Comparison of ENCODE assay signal across 29 cellular contexts in the genomic region with DNA sequence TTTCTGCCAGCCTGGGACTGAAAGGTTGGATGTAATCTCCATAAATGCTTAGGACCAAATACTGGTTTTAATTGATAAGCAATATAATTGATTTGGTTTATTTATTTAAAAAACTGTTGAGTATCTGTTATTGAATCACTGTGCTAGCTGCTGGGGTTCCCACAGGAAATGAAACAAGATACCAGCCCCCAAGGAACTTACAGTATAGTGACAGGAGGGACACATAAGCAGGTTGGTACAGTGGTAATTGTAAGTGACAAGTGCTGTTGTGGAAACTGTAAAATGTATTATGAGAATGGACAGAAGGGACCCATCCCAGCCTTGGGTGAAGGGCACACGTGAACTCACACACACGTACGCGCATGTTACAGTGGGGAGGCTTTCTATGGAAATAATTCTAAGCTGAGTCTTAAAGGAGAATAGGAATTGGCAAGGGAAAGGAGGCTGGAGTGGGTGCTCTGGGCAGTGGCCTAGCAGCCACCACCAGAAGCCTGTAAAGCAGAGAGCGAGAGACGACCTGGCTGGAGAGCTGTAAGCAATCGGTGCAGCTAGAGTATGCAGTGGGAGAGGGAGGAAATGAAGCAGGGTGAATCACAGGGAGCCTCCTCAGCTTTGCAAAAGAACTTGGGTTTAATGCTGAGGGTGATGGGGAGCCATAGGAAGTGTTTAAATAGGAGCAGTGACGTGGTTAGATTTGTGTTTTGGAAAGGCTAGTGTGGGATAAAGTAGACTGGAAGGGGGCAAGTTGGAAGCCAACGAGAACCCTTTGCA. TPM values are rescaled to one million over a fixed set of nuclear protein-coding genes. Genes with fewer than 3 reads are reported as not detected.
"Had no signal": no experiment of that assay in that cellular context is flagged by ENCODE, and none has a peak within 500 bp of the region (broad histone marks: within the 10 kb centered on the region; RNA-seq: fewer than 3 reads in every experiment).

No MANE protein-coding gene starts in this region.

- H3K4me1 Mint-ChIP-seq: activated naive CD4-positive, alpha-beta T cell treated with anti-CD3 and anti-CD28 coated beads, Interleukin-2, amount 50 U/mL, for 24 hours; stimulated activated naive B cell treated with anti-CD40 and anti-IgM and Interleukin-4, amounts not matched to agents 10 μg/mL and 1 μg/mL and 100 μg/mL, for 72 hours had no signal

- H3K4me1 ChIP-seq: transverse colon, uterus had no signal

- H3K27me3 Mint-ChIP-seq: activated naive CD4-positive, alpha-beta T cell treated with anti-CD3 and anti-CD28 coated beads, Interleukin-2, amount 50 U/mL, for 24 hours had no signal

- H3K4me3 Mint-ChIP-seq: activated CD8-positive, alpha-beta T cell treated with anti-CD3 and anti-CD28 coated beads, Interleukin-2, amount 10 ng/mL, durations not matched to agents 7 days and 5 days; activated naive CD4-positive, alpha-beta T cell treated with anti-CD3 and anti-CD28 coated beads, Interleukin-2, amount 50 U/mL, for 24 hours; brain; dendritic cell treated with granulocyte-macrophage colony-stimulating factor and Interleukin-4, amounts not matched to agents 40 ng/mL and 50 ng/mL, for 4 days; mesothelial cell of epicardium; naive thymus-derived CD8-positive, alpha-beta T cell; neural progenitor cell; stimulated activated naive B cell treated with anti-CD40 and anti-IgM and Interleukin-4, amounts not matched to agents 10 μg/mL and 1 μg/mL and 100 μg/mL, for 72 hours had no signal

- H3K9me3 Mint-ChIP-seq: activated naive CD4-positive, alpha-beta T cell treated with anti-CD3 and anti-CD28 coated beads, Interleukin-2, amount 50 U/mL, for 24 hours; dendritic cell treated with granulocyte-macrophage colony-stimulating factor and Interleukin-4, amounts not matched to agents 40 ng/mL and 50 ng/mL, for 4 days; mesothelial cell of epicardium; naive thymus-derived CD8-positive, alpha-beta T cell; neural progenitor cell; stimulated activated naive B cell treated with anti-CD40 and anti-IgM and Interleukin-4, amounts not matched to agents 10 μg/mL and 1 μg/mL and 100 μg/mL, for 72 hours had no signal

- H3K27ac ChIP-seq: hepatocyte, neural progenitor cell, transverse colon, uterus, WERI-Rb-1 had no signal

- ATAC-seq: activated CD8-positive, alpha-beta T cell treated with anti-CD3 and anti-CD28 coated beads, Interleukin-2, amount 10 ng/mL, durations not matched to agents 7 days and 5 days; esophagus mucosa; left ventricle myocardium superior; naive thymus-derived CD8-positive, alpha-beta T cell; stimulated activated naive B cell treated with anti-CD40 and anti-IgM and Interleukin-4, amounts not matched to agents 10 μg/mL and 1 μg/mL and 100 μg/mL, for 72 hours had no signal

- H3K27me3 ChIP-seq: hepatocyte, transverse colon, uterus had no signal

- H3K36me3 Mint-ChIP-seq: activated naive CD4-positive, alpha-beta T cell treated with anti-CD3 and anti-CD28 coated beads, Interleukin-2, amount 50 U/mL, for 24 hours; brain; mesothelial cell of epicardium; naive thymus-derived CD8-positive, alpha-beta T cell; neural progenitor cell; stimulated activated naive B cell treated with anti-CD40 and anti-IgM and Interleukin-4, amounts not matched to agents 10 μg/mL and 1 μg/mL and 100 μg/mL, for 72 hours had no signal

- H3K9me3 ChIP-seq: transverse colon, uterus had no signal

- DNase-seq: activated CD4-positive, alpha-beta T cell treated with anti-CD3 and anti-CD28 coated beads for 1 hour; activated CD4-positive, alpha-beta T cell treated with anti-CD3 and anti-CD28 coated beads, Interleukin-2, amount 50 U/mL, for 1 hour; activated CD8-positive, alpha-beta T cell treated with anti-CD3 and anti-CD28 coated beads, Interleukin-2, amount 10 ng/mL, durations not matched to agents 7 days and 5 days; activated gamma-delta T cell treated with Interleukin-2 at 50 U/mL for 16 hours; anterior cingulate cortex; caudate nucleus; effector CD8-positive, alpha-beta T cell; foreskin melanocyte; glutamatergic neuron; left ventricle myocardium superior; mammary epithelial cell; naive thymus-derived CD8-positive, alpha-beta T cell; posterior cingulate gyrus; stimulated activated CD4-positive, alpha-beta T cell treated with anti-CD3 and anti-CD28 coated beads, Interleukin-2, amount 100 ng/mL, for 48 hours; stimulated activated CD8-positive, alpha-beta memory T cell treated with anti-CD3 and anti-CD28 coated beads, Interleukin-4, amount 100 ng/mL, for 48 hours; stimulated activated naive B cell treated with anti-CD40 and anti-IgM and Interleukin-4, amounts not matched to agents 10 μg/mL and 1 μg/mL and 100 μg/mL, for 72 hours; transverse colon; uterus; WERI-Rb-1 had no signal

- H3K36me3 ChIP-seq: neural progenitor cell, transverse colon, uterus, WERI-Rb-1 had no signal

- H3K4me3 ChIP-seq: hepatocyte, neural progenitor cell, transverse colon, uterus had no signal

- H3K27ac Mint-ChIP-seq: activated CD8-positive, alpha-beta T cell treated with anti-CD3 and anti-CD28 coated beads, Interleukin-2, amount 10 ng/mL, durations not matched to agents 7 days and 5 days; activated naive CD4-positive, alpha-beta T cell treated with anti-CD3 and anti-CD28 coated beads, Interleukin-2, amount 50 U/mL, for 24 hours; dendritic cell treated with granulocyte-macrophage colony-stimulating factor and Interleukin-4, amounts not matched to agents 40 ng/mL and 50 ng/mL, for 4 days; mesothelial cell of epicardium; naive thymus-derived CD8-positive, alpha-beta T cell; neural progenitor cell; stimulated activated naive B cell treated with anti-CD40 and anti-IgM and Interleukin-4, amounts not matched to agents 10 μg/mL and 1 μg/mL and 100 μg/mL, for 72 hours had no signal

RNA-seq across cellular contexts. Expression of a gene that starts 39.3 kb away (rescaled TPM):
- total RNA-seq: activated CD8-positive, alpha-beta T cell treated with anti-CD3 and anti-CD28 coated beads, Interleukin-2, amount 10 ng/mL, durations not matched to agents 7 days and 5 days; endothelial cell of umbilical vein; esophagus mucosa; hepatocyte; left ventricle myocardium superior; mammary epithelial cell; mesothelial cell of epicardium; naive thymus-derived CD8-positive, alpha-beta T cell; omental fat pad; temporal lobe; transverse colon; uterus had no signal
- polyA plus RNA-seq: endothelial cell of umbilical vein; hepatocyte; mammary epithelial cell; naive thymus-derived CD8-positive, alpha-beta T cell had no signal
